12 cellular contexts compared by ENCODE assay signal in the genomic region with DNA sequence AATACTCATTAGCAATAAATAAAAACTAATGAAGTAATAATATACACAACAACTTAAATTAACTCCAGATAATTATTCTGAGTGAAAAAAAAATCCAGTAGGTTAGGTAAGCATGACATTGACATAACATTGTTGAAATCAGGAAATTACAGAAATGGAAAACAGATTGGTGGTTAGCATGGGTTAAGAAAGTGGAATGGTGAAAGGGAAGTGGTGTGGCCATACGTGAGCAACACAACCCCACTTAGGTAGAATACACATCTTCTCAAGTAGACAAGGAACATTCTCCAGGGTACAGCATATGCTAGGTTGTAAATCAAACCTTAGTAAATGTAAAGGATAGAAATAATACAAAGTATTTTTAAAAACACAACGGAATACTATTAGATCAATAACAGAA.
DNase-seq lines count a peak whose midpoint lies in the region; FAIRE-seq lines count a peak whose summit lies in the region.
"Had no signal": no experiment of that assay in that cellular context is flagged by ENCODE, and none has a peak within 500 bp of the region (broad histone marks: within the 10 kb centered on the region; RNA-seq: fewer than 3 reads in every experiment).

No MANE protein-coding gene starts in this region.

- peak; percentile 17 for FAIRE-seq in urothelium cell line (lab: Jason Lieb, UNC)
- FAIRE-seq: H1 had no signal

- peak; percentile 50 for DNase-seq in SIG-M5 treated with dmso at 0.1 percent for 504 hours (lab: John Stamatoyannopoulos, UW; ENCODE audit: unreplicated experiment)
- no peak for DNase-seq in SIG-M5 (lab: John Stamatoyannopoulos, UW)
- DNase-seq in NOMO-1 (lab: John Stamatoyannopoulos, UW; ENCODE audit: unreplicated experiment in 2 of 2) = peak; percentile 65 to 75
- DNase-seq in SKM-1 (lab: John Stamatoyannopoulos, UW; ENCODE audit: unreplicated experiment) = peak; percentile 26
- DNase-seq in urothelium cell line (ENCODE audit: low spot score) = no peak
- no peak for DNase-seq in stimulated activated CD4-positive, alpha-beta T cell treated with anti-CD3 and anti-CD28 coated beads, Interleukin-4, amount 100 ng/mL, for 4 hours
- no peak for DNase-seq in LoVo (ENCODE audit: low spot score)
- no peak for DNase-seq in kidney glomerular epithelial cell (lab: John Stamatoyannopoulos, UW)
- DNase-seq: Caco-2; CD8-positive, alpha-beta memory T cell; DMS53 had no signal

Comparison
In these comparisons a context has a peak if more than half of its experiments do, and no peak if none do; other contexts are left out.
1. DNase-seq: peak in SIG-M5 treated with dmso at 0.1 percent for 504 hours (single experiment), NOMO-1 (2 of 2) and SKM-1 (single experiment); none in SIG-M5 (single experiment), urothelium cell line (single experiment), stimulated activated CD4-positive, alpha-beta T cell treated with anti-CD3 and anti-CD28 coated beads, Interleukin-4, amount 100 ng/mL, for 4 hours (0 of 2), LoVo (single experiment) and kidney glomerular epithelial cell (single experiment).